Comparison of ENCODE assay signal across 14 cellular contexts in the genomic region with DNA sequence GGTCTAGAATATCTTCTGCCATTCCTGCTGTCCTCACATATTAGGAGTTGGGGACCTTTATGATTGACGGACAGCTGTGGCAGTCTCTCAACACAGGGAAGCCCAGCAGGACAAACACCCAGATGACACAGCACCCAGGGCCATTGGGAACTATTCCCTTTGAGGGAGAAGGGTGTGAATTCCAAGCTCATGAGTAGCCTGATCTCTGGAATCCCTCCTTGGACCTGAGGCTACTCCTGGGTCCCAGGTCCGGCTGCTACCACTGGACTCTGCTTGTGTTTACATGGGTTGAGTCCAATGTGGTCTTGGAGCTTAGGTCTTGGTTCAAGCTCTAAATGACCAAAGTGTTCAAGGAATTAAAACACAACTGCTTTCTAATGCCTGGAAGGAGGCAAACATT.
DNase-seq lines count a peak whose midpoint lies in the region; TF ChIP-seq lines count a peak whose summit lies in the region.
"Had no signal": no experiment of that assay in that cellular context is flagged by ENCODE, and none has a peak within 500 bp of the region (broad histone marks: within the 10 kb centered on the region; RNA-seq: fewer than 3 reads in every experiment).

No MANE protein-coding gene starts in this region.

- H3K9me3 ChIP-seq in breast epithelium = no peaks in the 10 kb centered on the region
- H3K9me3 ChIP-seq: A549, Caco-2 had no signal

- no peak overlapping the region for H4K8ac ChIP-seq in mesendoderm (ENCODE audit: low read depth, low read length)

- WGBS in mesendoderm (ENCODE audit: extremely low coverage, insufficient coverage, low lambda C conversion rate) = no CpG with 5 or more reads among the region's 2 CpGs

- intact Hi-C loops in MCF 10A (cut with micrococcal nuclease) (no loop called here), breast epithelium (cut with DNase I; ENCODE audit: low total_unique reads) (no loop called here)

- H3K27ac Mint-ChIP-seq in MCF 10A (ENCODE audit: low read depth, unreplicated experiment) = peak overlapping the region; percentile 69
- H3K27ac Mint-ChIP-seq: CD4-positive, alpha-beta T cell; GM23338 had no signal

- H4K5ac ChIP-seq in mesendoderm (ENCODE audit: low read length) = no peak overlapping the region

- no peak overlapping the region for H3K9ac ChIP-seq in mesendoderm (ENCODE audit: low read length)

- no peak overlapping the region for H3K4me3 Mint-ChIP-seq in MCF 10A (ENCODE audit: unreplicated experiment)
- H3K4me3 Mint-ChIP-seq: CD4-positive, alpha-beta T cell; GM23338 had no signal

- H3K27ac ChIP-seq in breast epithelium (no peak overlapping the region), mesendoderm (ENCODE audit: low read depth, low read length) (no peak overlapping the region)
- H3K27ac ChIP-seq: 22Rv1, A549, C4-2B had no signal

- TF ChIP-seq CTCF in MCF 10A (IDR thresholded peaks at IDR 0.05; ENCODE audit: unreplicated experiment) (no peak), breast epithelium (IDR thresholded peaks at IDR 0.05) (no peak), GM20000 (IDR thresholded peaks at IDR 0.05; ENCODE audit: extremely low read depth, missing control alignments) (no peak)

- no TSS peak for BruUV-seq in MCF 10A (replicated peaks; lab: Mats Ljungman, UMichigan)

- no peak overlapping the region for H3K18ac ChIP-seq in mesendoderm (ENCODE audit: low read length)

- H3K56ac ChIP-seq in mesendoderm (ENCODE audit: low read length) = no peak overlapping the region

- H3K36me3 ChIP-seq in breast epithelium (no peaks in the 10 kb centered on the region), mesendoderm (ENCODE audit: control insufficient read depth, insufficient read depth, low read length) (no peaks in the 10 kb centered on the region)

- no peak overlapping the region for H3K4ac ChIP-seq in mesendoderm (ENCODE audit: low read depth, low read length)

- no peaks in the 10 kb centered on the region for H3K27me3 Mint-ChIP-seq in MCF 10A (ENCODE audit: insufficient read depth, unreplicated experiment)

- no peak overlapping the region for H2BK15ac ChIP-seq in mesendoderm (replicated peaks; ENCODE audit: low read depth)

- no peaks in the 10 kb centered on the region for H3K36me3 Mint-ChIP-seq in MCF 10A (ENCODE audit: insufficient read depth, unreplicated experiment)

- H3K4me3 ChIP-seq in breast epithelium (no peak overlapping the region), mesendoderm (ENCODE audit: low read length) (no peak overlapping the region)
- H3K4me3 ChIP-seq: A549, GM23338 had no signal

- no peak overlapping the region for H2AK5ac ChIP-seq in mesendoderm (ENCODE audit: low read length)

- H3K4me1 ChIP-seq in breast epithelium = no peaks in the 10 kb centered on the region
- no peaks in the 10 kb centered on the region for H3K4me1 ChIP-seq in mesendoderm (ENCODE audit: control insufficient read depth, low read depth, low read length)
- H3K4me1 ChIP-seq: Caco-2 had no signal

- no peaks in the 10 kb centered on the region for H3K27me3 ChIP-seq in breast epithelium
- H3K27me3 ChIP-seq in mesendoderm (ENCODE audit: insufficient read depth, low read length, poor library complexity) = no peaks in the 10 kb centered on the region

- peaks cover 19% of the 10 kb centered on the region for H3K4me1 Mint-ChIP-seq in MCF 10A (ENCODE audit: insufficient read depth, unreplicated experiment)
- H3K4me1 Mint-ChIP-seq: GM23338 had no signal

- DNase-seq in MCF 10A (ENCODE audit: unreplicated experiment) = peak; percentile 13
- no peak for DNase-seq in breast epithelium (ENCODE audit: low spot score in 2 of 2)
- peak; percentile 10 for DNase-seq in RPMI7951 (ENCODE audit: low read depth)
- peak; percentile 62 for DNase-seq in mesendoderm
- DNase-seq in GM20000 (ENCODE audit: low spot score) = no peak
- no peak for DNase-seq in HUDEP-2 (lab: John Stamatoyannopoulos, UW; ENCODE audit: unreplicated experiment in 76 of 76)
- no peak for DNase-seq in T1000 (lab: John Stamatoyannopoulos, UW)
- DNase-seq: AML-193; Caco-2; CD4-positive, alpha-beta T cell had no signal

- H3K23ac ChIP-seq in mesendoderm (ENCODE audit: low read length) = no peak overlapping the region

- H3K9me3 Mint-ChIP-seq in MCF 10A (ENCODE audit: unreplicated experiment) = peaks cover 5% of the 10 kb centered on the region
- H3K9me3 Mint-ChIP-seq: CD4-positive, alpha-beta T cell; GM23338 had no signal

- no peak overlapping the region for H3K4me2 ChIP-seq in mesendoderm (ENCODE audit: low read length)
- H3K4me2 ChIP-seq: A549, GM23338 had no signal

- H2BK5ac ChIP-seq in mesendoderm (ENCODE audit: low read length) = no peak overlapping the region

- no peak for TF ChIP-seq POLR2A in breast epithelium (IDR thresholded peaks at IDR 0.05)

- no peaks in the 10 kb centered on the region for H3K79me1 ChIP-seq in mesendoderm (ENCODE audit: low read length)

- no peaks in the 10 kb centered on the region for H3K79me2 ChIP-seq in mesendoderm (ENCODE audit: control insufficient read depth, insufficient read depth, low read length)

- H2BK120ac ChIP-seq in mesendoderm (ENCODE audit: low read depth, low read length) = no peak overlapping the region

- POLR2A ChIA-PET in MCF 10A (lab: Yijun Ruan, JAX) = interaction anchor here (0.6 kb wide), 1 partner anchor 316 kb away, joined by 3 read pairs; no protein-coding TSS in a partner anchor

- CTCF ChIA-PET in MCF 10A (lab: Yijun Ruan, JAX) = interaction anchor here (0.7 to 1.1 kb wide), 2 partner anchors 30 to 625 kb away, joined by 3 read pairs; no protein-coding TSS in a partner anchor

Comparison
In these comparisons a context has a peak if more than half of its experiments do, and no peak if none do; other contexts are left out.
1. DNase-seq: peak in MCF 10A (single experiment), RPMI7951 (single experiment) and mesendoderm (single experiment); none in breast epithelium (0 of 2), GM20000 (single experiment), HUDEP-2 (0 of 76) and T1000 (single experiment).